1 cellular context compared by ENCODE assay signal in genomic region chr12:29662737-29663323, GRCh38.
A peak's percentile ranks its signal among the peaks of the same experiment; 100 is the strongest.
TF ChIP-seq lines count a peak whose summit lies in the region.

No MANE protein-coding gene starts in this region.

TF ChIP-seq in WTC11, 78 proteins besides CTCF, POLR2A, EP300 and RAD21 (continued from another document):
- TF ChIP-seq PRDM15 (CRISPR knock-in tag; IDR thresholded peaks at IDR 0.05) = peak; percentile 57
